9 cellular contexts compared by ENCODE assay signal in the genomic region with DNA sequence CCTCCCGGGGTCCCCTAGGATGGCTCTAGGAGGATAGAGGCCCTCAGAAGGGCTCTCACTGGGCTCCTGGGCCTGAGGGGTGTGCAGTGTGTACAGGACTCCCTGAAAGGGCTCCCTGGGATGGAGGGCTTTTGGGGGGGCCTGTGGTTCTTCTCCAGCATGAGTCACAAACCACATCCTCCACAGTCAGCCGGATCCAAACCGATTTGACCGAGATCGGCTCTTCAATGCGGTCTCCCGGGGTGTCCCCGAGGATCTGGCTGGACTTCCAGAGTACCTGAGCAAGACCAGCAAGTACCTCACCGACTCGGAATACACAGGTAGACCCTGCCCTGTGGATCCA. TPM values are rescaled to one million over a fixed set of nuclear protein-coding genes. Genes with fewer than 3 reads are reported as not detected.
DNase-seq lines count a peak whose midpoint lies in the region; ATAC-seq and TF ChIP-seq lines count a peak whose summit lies in the region.
"Had no signal": no experiment of that assay in that cellular context is flagged by ENCODE, and none has a peak within 500 bp of the region (broad histone marks: within the 10 kb centered on the region; RNA-seq: fewer than 3 reads in every experiment).

No MANE protein-coding gene starts in this region.

- no peaks in the 10 kb centered on the region for H4K20me1 ChIP-seq in Loucy (ENCODE audit: insufficient read depth, low read length, poor library complexity, severe bottlenecking)

- no peaks in the 10 kb centered on the region for H3K9me3 Mint-ChIP-seq in activated naive CD4-positive, alpha-beta T cell treated with anti-CD3 and anti-CD28 coated beads, Interleukin-2, amount 50 U/mL, for 72 hours

- H3K9ac ChIP-seq in Loucy (ENCODE audit: low read depth, low read length, poor library complexity, severe bottlenecking) (peak overlapping the region; percentile 95), mucosa of rectum (ENCODE audit: low read depth in 1 of 2, low read length in 2 of 2) (no peak overlapping the region)

- peaks cover 4% of the 10 kb centered on the region; the same call in 1 of the 2 replicates for H3F3A ChIP-seq in Loucy (ENCODE audit: low read depth)

- H3K4me3 ChIP-seq in Loucy (ENCODE audit: low read length, poor library complexity, severe bottlenecking) (no peak overlapping the region), mucosa of rectum (ENCODE audit: low read length in 2 of 2) (no peak overlapping the region)
- H3K4me3 ChIP-seq: cardiac muscle cell had no signal

- TF ChIP-seq CTCF in Loucy (conservative IDR thresholded peaks at IDR 0.05; ENCODE audit: low read length): no peak

- no peaks in the 10 kb centered on the region for H3K9me2 ChIP-seq in Loucy (replicated peaks; ENCODE audit: low read depth, low read length)

- ATAC-seq in activated naive CD4-positive, alpha-beta T cell treated with anti-CD3 and anti-CD28 coated beads, Interleukin-2, amount 50 U/mL, for 72 hours: peak in 1 of 2 donors; percentile 51
- ATAC-seq in HG03457 (IDR thresholded peaks at IDR 0.05; ENCODE audit: unreplicated experiment): no peak

- peak overlapping the region; percentile 67 to 70 for H3K27ac ChIP-seq in mucosa of rectum (ENCODE audit: low read depth in 2 of 2, low read length in 2 of 2)
- H3K27ac ChIP-seq: cardiac muscle cell had no signal

- no peaks in the 10 kb centered on the region for H3K9me3 ChIP-seq in Loucy (ENCODE audit: insufficient read depth, low read depth, low read length)
- no peaks in the 10 kb centered on the region for H3K9me3 ChIP-seq in mucosa of rectum (ENCODE audit: control insufficient read depth in 2 of 2, low read length in 2 of 2)

- H3K4me2 ChIP-seq in Loucy (ENCODE audit: low read depth, low read length, poor library complexity, severe bottlenecking): peak overlapping the region; percentile 99

- DNase-seq in CD1c-positive myeloid dendritic cell (ENCODE audit: extremely low spot score): peak; percentile 14
- peak in 1 of 2 donors; percentile 84 for DNase-seq in activated naive CD4-positive, alpha-beta T cell treated with anti-CD3 and anti-CD28 coated beads, Interleukin-2, amount 50 U/mL, for 72 hours (ENCODE audit: low spot score in 2 of 2)
- DNase-seq in NCI-H2081 (lab: John Stamatoyannopoulos, UW): no peak
- no peak for DNase-seq in NCI-H345 (lab: John Stamatoyannopoulos, UW)
- no peak for DNase-seq in cerebellum (ENCODE audit: low spot score)

- H3K27ac Mint-ChIP-seq in activated naive CD4-positive, alpha-beta T cell treated with anti-CD3 and anti-CD28 coated beads, Interleukin-2, amount 50 U/mL, for 72 hours: peak overlapping the region; percentile 94 to 97

- H2AFZ ChIP-seq in Loucy (ENCODE audit: low read length): no peak overlapping the region

- H3K4me1 ChIP-seq in Loucy (ENCODE audit: insufficient read depth, low read length, poor library complexity, severe bottlenecking) (peaks cover 35% of the 10 kb centered on the region), mucosa of rectum (ENCODE audit: control insufficient read depth in 2 of 2, insufficient read depth in 2 of 2, low read length in 2 of 2) (peaks cover 15 to 27% of the 10 kb centered on the region in 2 donors)

- peaks cover 45% of the 10 kb centered on the region for H3K79me2 ChIP-seq in Loucy (ENCODE audit: insufficient read depth, low read length)

- peaks cover 13% of the 10 kb centered on the region; the same call in 1 of the 2 replicates for H3K36me3 ChIP-seq in Loucy (ENCODE audit: insufficient read depth, low read length)
- peaks cover 3 to 14% of the 10 kb centered on the region in 2 donors for H3K36me3 ChIP-seq in mucosa of rectum (ENCODE audit: control insufficient read depth in 2 of 2, insufficient read depth in 2 of 2, low read length in 2 of 2)
- H3K36me3 ChIP-seq: cardiac muscle cell had no signal

- H3K36me3 Mint-ChIP-seq in activated naive CD4-positive, alpha-beta T cell treated with anti-CD3 and anti-CD28 coated beads, Interleukin-2, amount 50 U/mL, for 72 hours: peaks cover 13 to 19% of the 10 kb centered on the region in 2 donors

- H3K27me3 ChIP-seq in Loucy (ENCODE audit: insufficient read depth, low read length, poor library complexity, severe bottlenecking) (no peaks in the 10 kb centered on the region), mucosa of rectum (ENCODE audit: control insufficient read depth in 2 of 2, insufficient read depth in 2 of 2, low read length in 2 of 2) (no peaks in the 10 kb centered on the region)
- H3K27me3 ChIP-seq: cardiac muscle cell had no signal

RNA-seq across cellular contexts. Expression of a gene that starts 4.5 kb away (rescaled TPM):
- 10 to 100 TPM; 29.1 to 42.0 TPM for total RNA-seq in activated naive CD4-positive, alpha-beta T cell treated with anti-CD3 and anti-CD28 coated beads, Interleukin-2, amount 50 U/mL, for 72 hours
- 1.8 TPM for total RNA-seq in cerebellum

RNA-seq across cellular contexts. Expression of a gene that starts 39.0 kb away (rescaled TPM):
- total RNA-seq in activated naive CD4-positive, alpha-beta T cell treated with anti-CD3 and anti-CD28 coated beads, Interleukin-2, amount 50 U/mL, for 72 hours: 1,000 to 10,000 TPM; 1,283 to 1,379 TPM
- 1,017 TPM for total RNA-seq in cerebellum

Comparison
In these comparisons a context has a peak if more than half of its experiments do, and no peak if none do; other contexts are left out.
1. RNA of a gene that starts 4.5 kb away (total RNA-seq): 29.1 to 42.0 TPM in activated naive CD4-positive, alpha-beta T cell treated with anti-CD3 and anti-CD28 coated beads, Interleukin-2, amount 50 U/mL, for 72 hours; 1.8 TPM in cerebellum (single experiment); every median in the first group is over 10 times any median in the second.